ENCODE assay signal across 8 cellular contexts in the genomic region with DNA sequence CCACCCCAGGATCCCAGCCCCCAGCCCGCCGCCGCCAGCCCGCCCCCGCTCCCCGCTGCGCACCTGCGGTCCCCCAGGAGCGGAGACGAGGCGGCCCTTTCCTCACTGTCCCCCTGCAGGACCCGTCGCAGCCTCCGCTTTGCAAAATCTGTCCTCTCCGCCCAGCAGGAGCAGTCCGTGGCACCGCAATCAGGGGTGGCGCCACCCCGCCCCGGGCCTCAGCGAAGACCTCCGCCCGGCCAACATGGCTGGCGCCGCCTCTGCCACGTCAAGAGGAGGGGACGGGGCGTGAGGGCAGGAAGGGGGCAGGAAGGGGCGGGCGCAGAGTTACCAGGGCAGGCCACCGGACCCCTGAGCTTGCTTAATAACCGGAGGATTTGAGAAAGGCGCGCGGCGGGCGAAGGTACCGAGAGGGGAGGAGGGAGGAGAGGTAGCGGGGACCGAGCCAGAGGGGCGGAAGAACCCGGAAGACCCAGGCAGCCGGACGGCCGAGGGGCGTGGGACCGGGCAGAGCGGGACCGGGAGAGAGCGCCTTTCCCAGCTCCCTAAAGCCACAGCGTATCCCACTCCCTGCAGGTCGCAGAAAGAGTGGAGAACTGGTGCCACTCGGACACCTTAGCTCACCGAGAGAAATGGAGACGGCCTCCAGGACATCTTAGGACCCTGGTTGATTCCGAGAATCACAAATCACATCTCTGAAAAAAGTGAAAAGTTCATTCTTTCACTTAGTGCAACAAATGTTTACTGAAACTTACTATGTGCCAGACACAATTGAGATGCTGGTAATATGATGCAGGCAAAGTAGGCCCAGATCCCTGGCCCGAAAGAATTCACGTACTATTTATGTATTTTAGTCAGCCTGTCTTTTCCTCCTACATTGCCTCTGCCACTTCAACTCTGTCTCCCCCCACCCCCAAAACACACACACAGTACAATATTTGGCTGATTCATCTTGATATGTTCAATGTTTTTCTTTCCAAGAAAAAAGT. TPM values are rescaled to one million over a fixed set of nuclear protein-coding genes. Genes with fewer than 3 reads are reported as not detected.
DNase-seq lines count a peak whose midpoint lies in the region; ATAC-seq and TF ChIP-seq lines count a peak whose summit lies in the region.

TSS of gene SEC23A (minus strand) at position 267 of the 989 bp plus-strand sequence. CDS start 7,117 bp downstream, outside the sequence.

- H3K9me3 Mint-ChIP-seq in activated CD4-positive, alpha-beta T cell treated with anti-CD3 and anti-CD28 coated beads, Interleukin-2, amount 10 ng/mL, durations not matched to agents 24 days and 14 days = no peaks in the 10 kb centered on the region

- H3K27me3 Mint-ChIP-seq in activated CD4-positive, alpha-beta T cell treated with anti-CD3 and anti-CD28 coated beads, Interleukin-2, amount 10 ng/mL, durations not matched to agents 24 days and 14 days = no peaks in the 10 kb centered on the region

- DNase-seq in NCI-H524 treated with DMSO at 0.1 percent for 48 hours (lab: John Stamatoyannopoulos, UW) (peak; percentile 91), coronary artery (ENCODE audit: low spot score) (peak; percentile 94), left lobe of liver (ENCODE audit: low spot score) (peak; percentile 95)
- peak; percentile 96 for DNase-seq in activated CD4-positive, alpha-beta T cell treated with anti-CD3 and anti-CD28 coated beads, Interleukin-2, amount 10 ng/mL, durations not matched to agents 24 days and 14 days
- DNase-seq in stimulated activated CD4-positive, alpha-beta T cell treated with anti-CD3 and anti-CD28 coated beads, Interleukin-2, amount 100 ng/mL, for 4 hours (ENCODE audit: low read depth) = peak; percentile 61

- H4K20me1 ChIP-seq in BLaER1 = peaks cover 2% of the 10 kb centered on the region; the same call in 1 of the 2 replicates

- peaks cover 32% of the 10 kb centered on the region for H3K4me1 Mint-ChIP-seq in activated CD4-positive, alpha-beta T cell treated with anti-CD3 and anti-CD28 coated beads, Interleukin-2, amount 10 ng/mL, durations not matched to agents 24 days and 14 days

- peaks cover 12% of the 10 kb centered on the region for H3K36me3 Mint-ChIP-seq in activated CD4-positive, alpha-beta T cell treated with anti-CD3 and anti-CD28 coated beads, Interleukin-2, amount 10 ng/mL, durations not matched to agents 24 days and 14 days (ENCODE audit: low read depth)

- no peaks in the 10 kb centered on the region for H3K9me3 ChIP-seq in BLaER1

- peaks cover 31% of the 10 kb centered on the region for H3K4me1 ChIP-seq in BLaER1

- H3K27me3 ChIP-seq in BLaER1 = no peaks in the 10 kb centered on the region

- H3K4me3 ChIP-seq in BLaER1 (peak within 1 kb of the TSS; percentile 95), coronary artery (peak within 1 kb of the TSS; percentile 100)

- peak within 1 kb of the TSS; percentile 87 for H3K4me2 ChIP-seq in BLaER1

- no peak for TF ChIP-seq CTCF in coronary artery (IDR thresholded peaks at IDR 0.05)

- H3K27ac ChIP-seq in BLaER1 (peak within 1 kb of the TSS; percentile 91), coronary artery (peak within 1 kb of the TSS; percentile 99 to 100)

- peak within 1 kb of the TSS; percentile 98 for H3K4me3 Mint-ChIP-seq in activated CD4-positive, alpha-beta T cell treated with anti-CD3 and anti-CD28 coated beads, Interleukin-2, amount 10 ng/mL, durations not matched to agents 24 days and 14 days

- ATAC-seq in GM19324 (IDR thresholded peaks at IDR 0.05; ENCODE audit: low FRiP score, unreplicated experiment) (peak; percentile 96), HG03460 (IDR thresholded peaks at IDR 0.05; ENCODE audit: unreplicated experiment) (peak; percentile 92), left lobe of liver (peak; percentile 95)

- H3K36me3 ChIP-seq in BLaER1 = no peaks in the 10 kb centered on the region

- H3K9ac ChIP-seq in BLaER1 = peak within 1 kb of the TSS; percentile 96

- H3K27ac Mint-ChIP-seq in activated CD4-positive, alpha-beta T cell treated with anti-CD3 and anti-CD28 coated beads, Interleukin-2, amount 10 ng/mL, durations not matched to agents 24 days and 14 days = peak within 1 kb of the TSS; percentile 99

- intact Hi-C loops in activated CD4-positive, alpha-beta T cell treated with anti-CD3 and anti-CD28 coated beads, Interleukin-2, amount 10 ng/mL, durations not matched to agents 24 days and 14 days (cut with micrococcal nuclease) = loop anchor here (1.0 to 2.0 kb wide), 4 partner anchors 11 to 330 kb away; partner anchors contain the start of genes FBXO33, GEMIN2 and PNN

RNA-seq across cellular contexts. Expression of gene SEC23A, which starts in this region (rescaled TPM):
- total RNA-seq in activated CD4-positive, alpha-beta T cell treated with anti-CD3 and anti-CD28 coated beads, Interleukin-2, amount 10 ng/mL, durations not matched to agents 24 days and 14 days = 63.5 and 65.8 TPM in 2 replicates
- 67.7 TPM for total RNA-seq in left lobe of liver

Comparison
In these comparisons a context has a peak if more than half of its experiments do, and no peak if none do; other contexts are left out.
1. Peak in every context shown above with its lines: DNase-seq, ATAC-seq, H3K4me3 ChIP-seq and H3K27ac ChIP-seq.